Comparison of ENCODE assay signal across 35 cellular contexts in genomic region chr2:233917146-233917545, GRCh38. TPM values are rescaled to one million over a fixed set of nuclear protein-coding genes. Genes with fewer than 3 reads are reported as not detected.
"Had no signal": no experiment of that assay in that cellular context is flagged by ENCODE, and none has a peak within 500 bp of the region (broad histone marks: within the 10 kb centered on the region; RNA-seq: fewer than 3 reads in every experiment).

TSS of gene TRPM8 (plus strand) at chr2:233917373. CDS start at chr2:233926538, 9,165 bp downstream.

- FAIRE-seq: astrocyte, colon, endothelial cell of umbilical vein, frontal cortex, keratinocyte had no signal

- DNase-seq: activated CD4-positive, alpha-beta T cell treated with anti-CD3 and anti-CD28 coated beads for 36 hours; activated CD4-positive, alpha-beta T cell treated with anti-CD3 and anti-CD28 coated beads, Interleukin-2, amount 50 U/mL, for 48 hours; activated CD8-positive, alpha-beta memory T cell treated with anti-CD3 and anti-CD28 coated beads, Interleukin-2, amount 50 U/mL, for 48 hours; activated naive CD4-positive, alpha-beta T cell; activated T-cell treated with anti-CD3 and anti-CD28 coated beads, Interleukin-2, amount 50 U/mL, for 4 hours; effector memory CD8-positive, alpha-beta T cell; glutamatergic neuron; hypothalamus; left colon; mammary epithelial cell; midbrain; natural killer cell; ovary; psoas muscle; stimulated activated CD4-positive, alpha-beta T cell treated with anti-CD3 and anti-CD28 coated beads, Interleukin-4, amount 100 ng/mL, for 24 hours; stimulated activated naive CD4-positive, alpha-beta T cell treated with Interleukin-2 at 50 U/mL for 16 hours; T-helper 9 cell had no signal

- H3K27ac ChIP-seq: breast epithelium, neutrophil, ovary, psoas muscle, right atrium auricular region, thoracic aorta had no signal

- ATAC-seq: activated CD4-positive, alpha-beta T cell treated with anti-CD3 and anti-CD28 coated beads for 36 hours; activated T-cell treated with anti-CD3 and anti-CD28 coated beads, Interleukin-2, amount 50 U/mL, for 4 hours; effector memory CD8-positive, alpha-beta T cell; esophagus mucosa; left colon; natural killer cell; psoas muscle; WTC11 had no signal

- H3K4me1 ChIP-seq: breast epithelium, psoas muscle, right atrium auricular region had no signal

- H3K9me3 ChIP-seq: breast epithelium, neutrophil, ovary, psoas muscle, right atrium auricular region, thoracic aorta had no signal

- H3K9me3 Mint-ChIP-seq: activated T-cell treated with anti-CD3 and anti-CD28 coated beads, Interleukin-2, amount 50 U/mL, for 4 hours; activated T-helper 2 cell treated with anti-CD3 and anti-CD28 coated beads, Interferon-gamma antibody, Interleukin-2, Interleukin-4, amounts not matched to agents 10 μg/mL and 5 μg/mL and 100 μg/mL, durations not matched to agents 14 hours and 24 hours and 36 hours; natural killer cell; type B pancreatic cell; WTC11 had no signal

- H3K4me3 ChIP-seq: breast epithelium, ovary, psoas muscle, right atrium auricular region, thoracic aorta had no signal

- H3K4me3 Mint-ChIP-seq: activated CD4-positive, alpha-beta T cell treated with anti-CD3 and anti-CD28 coated beads for 36 hours; activated naive CD8-positive, alpha-beta T cell; activated T-cell treated with anti-CD3 and anti-CD28 coated beads, Interleukin-2, amount 50 U/mL, for 4 hours; central memory CD8-positive, alpha-beta T cell; effector memory CD8-positive, alpha-beta T cell; natural killer cell; type B pancreatic cell; WTC11 had no signal

- H3K36me3 Mint-ChIP-seq: activated naive CD8-positive, alpha-beta T cell; natural killer cell; type B pancreatic cell; WTC11 had no signal

- H3K27me3 ChIP-seq: breast epithelium, ovary, right atrium auricular region had no signal

- H3K36me3 ChIP-seq: breast epithelium, neutrophil, ovary, right atrium auricular region, thoracic aorta had no signal

- H3K27ac Mint-ChIP-seq: activated CD4-positive, alpha-beta T cell treated with anti-CD3 and anti-CD28 coated beads for 36 hours; activated naive CD8-positive, alpha-beta T cell; activated T-helper 2 cell treated with anti-CD3 and anti-CD28 coated beads, Interferon-gamma antibody, Interleukin-2, Interleukin-4, amounts not matched to agents 10 μg/mL and 5 μg/mL and 100 μg/mL, durations not matched to agents 14 hours and 24 hours and 36 hours; effector memory CD8-positive, alpha-beta T cell; natural killer cell; type B pancreatic cell; WTC11 had no signal

RNA-seq across cellular contexts. Expression of gene TRPM8, which starts in this region (rescaled TPM):
- total RNA-seq: activated CD4-positive, alpha-beta T cell treated with anti-CD3 and anti-CD28 coated beads for 36 hours; activated CD8-positive, alpha-beta memory T cell treated with anti-CD3 and anti-CD28 coated beads for 36 hours; activated T-helper 2 cell treated with anti-CD3 and anti-CD28 coated beads, Interferon-gamma antibody, Interleukin-2, Interleukin-4, amounts not matched to agents 10 μg/mL and 5 μg/mL and 100 μg/mL, durations not matched to agents 14 hours and 24 hours and 36 hours; breast epithelium; dermis microvascular lymphatic vessel endothelial cell; endothelial cell of umbilical vein; esophagus mucosa; left colon; natural killer cell; psoas muscle; right atrium auricular region; T-helper 1 cell treated with Interleukin-12 subunit alpha and Interleukin-12 subunit beta and Interleukin-4 antibody, amounts not matched to agents 30 ng/mL and 1 ng/mL, for 36 hours; thoracic aorta had no signal
- polyA plus RNA-seq: endothelial cell of umbilical vein, ovary, psoas muscle had no signal
